ENCODE assay signal across 7 cellular contexts in the genomic region with DNA sequence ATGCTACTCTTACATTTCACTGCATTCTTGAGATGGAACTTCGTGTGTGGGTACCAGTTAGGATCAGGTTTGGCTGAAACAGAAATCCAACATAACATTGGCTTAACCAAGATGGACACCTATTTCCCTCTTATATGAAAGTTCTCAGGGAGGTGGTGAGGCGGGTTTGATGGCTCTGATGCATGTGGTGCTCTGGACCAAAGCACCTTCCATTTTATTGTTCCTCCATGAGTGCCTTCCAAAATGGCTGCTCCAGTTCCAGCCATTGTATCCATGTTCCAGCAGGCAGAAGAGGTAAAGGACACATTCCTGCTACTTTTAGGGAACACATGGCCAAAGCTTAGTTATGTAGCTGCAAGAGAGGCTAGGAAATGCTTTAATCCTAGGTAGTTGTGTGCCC.
"Had no signal": no experiment of that assay in that cellular context is flagged by ENCODE, and none has a peak within 500 bp of the region (broad histone marks: within the 10 kb centered on the region; RNA-seq: fewer than 3 reads in every experiment).

No MANE protein-coding gene starts in this region.

- FAIRE-seq: HTR-8/SVneo, K562 had no signal

- H3K27ac ChIP-seq: GM23248 had no signal

- DNase-seq: GM23248, GOT3, H7, IMR-90 had no signal

- H3K4me1 ChIP-seq: HAP-1 had no signal

- ATAC-seq: K562 had no signal

- H2AFZ ChIP-seq: GM23248 had no signal

- H3K9ac ChIP-seq: GM23248 had no signal

- H3K9me3 ChIP-seq: HAP-1 had no signal

- H3K4me3 ChIP-seq: GM23248, HAP-1, K562 had no signal
